8 cellular contexts compared by ENCODE assay signal in genomic region chr9:114386886-114387677, GRCh38. TPM values are rescaled to one million over a fixed set of nuclear protein-coding genes. Genes with fewer than 3 reads are reported as not detected.
DNase-seq lines count a peak whose midpoint lies in the region; ATAC-seq and TF ChIP-seq lines count a peak whose summit lies in the region.

No MANE protein-coding gene starts in this region.

- peaks cover 8% of the 10 kb centered on the region; the same call in 1 of the 2 replicates for H3F3A ChIP-seq in GM23338 (replicated peaks; ENCODE audit: low read depth)

- no peak for ATAC-seq in GM23338
- ATAC-seq in Right ventricle myocardium superior (ENCODE audit: poor library complexity) = peak; percentile 28
- peak; percentile 53 for ATAC-seq in sciatic nerve
- ATAC-seq in GM18517 (IDR thresholded peaks at IDR 0.05; ENCODE audit: unreplicated experiment) = no peak

- CTCF ChIA-PET in activated CD4-positive, alpha-beta memory T cell treated with anti-CD3 and anti-CD28 coated beads for 36 hours (lab: Charles Lee) = interaction anchor here (1.1 to 7.5 kb wide), 10 partner anchors 8 to 266 kb away, joined by 3 to 78 read pairs (median 6); no protein-coding TSS in a partner anchor

- H3K36me3 ChIP-seq in GM23338 (ENCODE audit: insufficient read depth) = no peaks in the 10 kb centered on the region

- H3K27ac Mint-ChIP-seq in GM23338 = peak overlapping the region; percentile 42
- peak overlapping the region; percentile 94 for H3K27ac Mint-ChIP-seq in activated CD4-positive, alpha-beta memory T cell treated with anti-CD3 and anti-CD28 coated beads for 36 hours

- intact Hi-C loops in activated CD4-positive, alpha-beta memory T cell treated with anti-CD3 and anti-CD28 coated beads for 36 hours (cut with micrococcal nuclease) = loop anchor here (2.0 to 5.0 kb wide), 5 partner anchors 48 to 605 kb away; partner anchors contain the start of gene ATP6V1G1
- intact Hi-C loops in Right ventricle myocardium superior (cut with DNase I) (no loop called here), sciatic nerve (cut with DNase I) (no loop called here)

- peaks cover 16% of the 10 kb centered on the region for H3K27me3 Mint-ChIP-seq in GM23338 (ENCODE audit: insufficient read depth, low read depth, poor library complexity)
- H3K27me3 Mint-ChIP-seq in activated CD4-positive, alpha-beta memory T cell treated with anti-CD3 and anti-CD28 coated beads for 36 hours = no peaks in the 10 kb centered on the region

- H4K20me1 ChIP-seq in GM23338 (replicated peaks; ENCODE audit: insufficient read depth) = no peaks in the 10 kb centered on the region

- TF ChIP-seq POLR2A in erythroblast (IDR thresholded peaks at IDR 0.05; ENCODE audit: low read length) = no peak

- H3K9me3 Mint-ChIP-seq in GM23338 = no peaks in the 10 kb centered on the region
- no peaks in the 10 kb centered on the region for H3K9me3 Mint-ChIP-seq in activated CD4-positive, alpha-beta memory T cell treated with anti-CD3 and anti-CD28 coated beads for 36 hours

- DNase-seq in GM23338 (ENCODE audit: low spot score) (no peak), Right ventricle myocardium superior (peak; percentile 64), sciatic nerve (ENCODE audit: low spot score) (no peak), LoVo (ENCODE audit: low spot score) (no peak), erythroblast (lab: John Stamatoyannopoulos, UW) (no peak), NCI-H69 (lab: John Stamatoyannopoulos, UW) (no peak)
- peak; percentile 42 for DNase-seq in activated CD4-positive, alpha-beta memory T cell treated with anti-CD3 and anti-CD28 coated beads for 36 hours

- peaks cover 52% of the 10 kb centered on the region for H3K4me1 ChIP-seq in GM23338 (ENCODE audit: insufficient read depth)

- H3K27ac ChIP-seq in GM23338 (ENCODE audit: low read depth) = no peak overlapping the region

- H3K4me1 Mint-ChIP-seq in GM23338 = peaks cover 84% of the 10 kb centered on the region
- H3K4me1 Mint-ChIP-seq in activated CD4-positive, alpha-beta memory T cell treated with anti-CD3 and anti-CD28 coated beads for 36 hours (ENCODE audit: low read depth) = peaks cover 64% of the 10 kb centered on the region

- POLR2A ChIA-PET in activated CD4-positive, alpha-beta memory T cell treated with anti-CD3 and anti-CD28 coated beads for 36 hours (lab: Charles Lee) = interaction anchor here (0.7 to 8.9 kb wide), 9 partner anchors 11 to 305 kb away, joined by 3 to 100 read pairs (median 12); partner anchors contain the start of gene ATP6V1G1

- peak overlapping the region; percentile 68 for H3K4me3 Mint-ChIP-seq in GM23338
- peak overlapping the region; percentile 99 for H3K4me3 Mint-ChIP-seq in activated CD4-positive, alpha-beta memory T cell treated with anti-CD3 and anti-CD28 coated beads for 36 hours

- H3K4me2 ChIP-seq in GM23338 = peak overlapping the region; percentile 68

- H3K36me3 Mint-ChIP-seq in GM23338 (ENCODE audit: low read depth) = peaks cover 3% of the 10 kb centered on the region; the same call in 2 of the 3 replicates
- H3K36me3 Mint-ChIP-seq in activated CD4-positive, alpha-beta memory T cell treated with anti-CD3 and anti-CD28 coated beads for 36 hours = peaks cover 50% of the 10 kb centered on the region

- H3K4me3 ChIP-seq in GM23338 = peak overlapping the region; percentile 38; the same call in 1 of the 2 replicates

- peak overlapping the region; percentile 18; the same call in 1 of the 2 replicates for H2AFZ ChIP-seq in GM23338

- no peaks in the 10 kb centered on the region for H3K9me2 ChIP-seq in GM23338 (ENCODE audit: insufficient read depth)

- H3K27me3 ChIP-seq in GM23338 (ENCODE audit: insufficient read depth) = no peaks in the 10 kb centered on the region

- H3K79me2 ChIP-seq in GM23338 (replicated peaks; ENCODE audit: insufficient read depth) = no peaks in the 10 kb centered on the region; the same call in 1 of the 2 replicates

- TF ChIP-seq CTCF in GM23338 (conservative IDR thresholded peaks at IDR 0.05; ENCODE audit: low read depth in 2 of 2) = no peak

TF ChIP-seq in GM23338, 12 proteins besides CTCF, POLR2A, EP300 and RAD21 (continues in another document):
- TF ChIP-seq POLR2AphosphoS5 (IDR thresholded peaks at IDR 0.05; ENCODE audit: low read depth) (no peak), ZNF462 (CRISPR knock-in tag; IDR thresholded peaks at IDR 0.05) (no peak), ETS1 (IDR thresholded peaks at IDR 0.05) (no peak), CREB1 (CRISPR knock-in tag; IDR thresholded peaks at IDR 0.05; ENCODE audit: low read depth) (no peak), NANOG (IDR thresholded peaks at IDR 0.05; ENCODE audit: borderline replicate concordance) (no peak), ZNF114 (CRISPR knock-in tag; IDR thresholded peaks at IDR 0.05) (no peak), JUNB (IDR thresholded peaks at IDR 0.05; ENCODE audit: unreplicated experiment) (no peak), EZH2phosphoT487 (IDR thresholded peaks at IDR 0.05; ENCODE audit: unreplicated experiment) (no peak)

RNA-seq across cellular contexts. Expression of gene AKNA, which starts 0.7 kb away (rescaled TPM):
- 19.6 and 28.1 TPM in 2 replicates for total RNA-seq in GM23338 (2014; rRNA removed; shearing (Covaris generic))
- 9.0 and 11.2 TPM in 2 replicates for polyA plus RNA-seq in GM23338 (2016; fragmentation: Nextera tagmentation; extraction: Ambion mirVana)
- 100 to 1,000 TPM; 127 to 130 TPM for total RNA-seq in activated CD4-positive, alpha-beta memory T cell treated with anti-CD3 and anti-CD28 coated beads for 36 hours
- total RNA-seq in Right ventricle myocardium superior (4.6 TPM), sciatic nerve (29.0 TPM)

RNA-seq across cellular contexts. Expression of gene ORM2, which starts 57.4 kb away (rescaled TPM):
- 0.76 TPM in 1 of 2 replicates, not detected in the other for total RNA-seq in GM23338 (2014; rRNA removed; shearing (Covaris generic))
- 0.76 and 0.90 TPM in 2 replicates for polyA plus RNA-seq in GM23338 (2016; fragmentation: Nextera tagmentation; extraction: Ambion mirVana)
- total RNA-seq in activated CD4-positive, alpha-beta memory T cell treated with anti-CD3 and anti-CD28 coated beads for 36 hours = not detected
- total RNA-seq in Right ventricle myocardium superior = not detected
- total RNA-seq in sciatic nerve = not detected

Comparison
In these comparisons a context has a peak if more than half of its experiments do, and no peak if none do; other contexts are left out.
1. ATAC-seq: peak in Right ventricle myocardium superior (single experiment) and sciatic nerve (single experiment); none in GM23338 (single experiment) and GM18517 (single experiment).
2. DNase-seq: peak in activated CD4-positive, alpha-beta memory T cell treated with anti-CD3 and anti-CD28 coated beads for 36 hours (single experiment) and Right ventricle myocardium superior (single experiment); none in GM23338 (single experiment), sciatic nerve (single experiment), LoVo (single experiment), erythroblast (0 of 2) and NCI-H69 (single experiment).